Comparison of ENCODE assay signal across 12 cellular contexts in the genomic region with DNA sequence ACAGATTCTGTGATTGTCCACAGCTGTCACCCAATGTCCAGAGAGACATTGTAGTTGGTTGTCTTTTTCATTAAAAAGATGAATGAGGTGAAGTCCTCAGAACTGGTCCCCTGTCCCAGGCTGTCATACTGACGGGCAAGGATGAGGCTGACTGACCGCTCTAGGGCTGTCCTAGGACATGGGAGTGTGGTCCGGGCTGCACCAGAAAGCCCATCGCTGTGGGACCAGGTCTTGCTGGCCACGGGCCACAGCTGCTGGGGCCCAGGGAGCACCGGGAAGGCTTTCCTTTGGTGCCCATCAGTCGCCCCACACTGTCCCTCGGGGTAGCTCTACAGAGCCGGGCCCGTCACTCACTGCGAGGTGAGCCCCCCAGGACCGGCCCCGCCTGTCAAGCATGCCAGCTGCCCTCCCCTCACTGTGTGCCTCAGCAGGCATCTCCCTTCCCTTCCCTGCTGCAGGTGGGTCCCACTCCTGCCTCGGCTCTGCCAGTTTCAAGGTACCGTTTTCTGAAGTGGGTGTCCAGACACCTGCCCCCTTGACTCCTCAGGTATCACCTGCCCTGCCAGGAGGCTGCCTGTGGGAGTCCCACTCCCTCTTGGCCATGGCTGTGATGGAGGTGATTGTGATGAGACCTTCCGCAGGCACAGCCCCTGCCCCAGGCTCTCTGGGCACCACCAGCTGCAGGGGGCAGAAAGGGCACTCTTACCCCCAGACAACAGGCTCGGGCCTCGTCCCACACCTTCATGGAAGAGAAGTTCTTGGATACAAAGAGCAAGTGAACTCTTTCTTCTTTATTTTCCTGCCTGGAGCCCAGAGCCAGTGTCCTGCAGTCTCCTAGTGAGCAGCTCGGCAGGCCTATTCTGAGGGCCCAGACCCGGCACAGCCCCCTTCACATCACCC.
"Had no signal": no experiment of that assay in that cellular context is flagged by ENCODE, and none has a peak within 500 bp of the region (broad histone marks: within the 10 kb centered on the region; RNA-seq: fewer than 3 reads in every experiment).

No MANE protein-coding gene starts in this region.

- H3K4me1 ChIP-seq: transverse colon had no signal

- H3K27me3 Mint-ChIP-seq: activated naive CD4-positive, alpha-beta T cell treated with anti-CD3 and anti-CD28 coated beads, Interleukin-2, amount 50 U/mL, for 24 hours; natural killer cell treated with Interleukin-12 subunit alpha and Interleukin-12 subunit beta and Interleukin-15 and Interleukin-18, amount 100 ng/mL, for 72 hours; T-cell had no signal

- DNase-seq: activated CD4-positive, alpha-beta T cell treated with anti-CD3 and anti-CD28 coated beads for 48 hours; activated T-cell treated with anti-CD3 and anti-CD28 coated beads for 4 hours; cerebellar nuclear complex; left colon; mesenchymal stem cell; stimulated activated CD4-positive, alpha-beta T cell treated with anti-CD3 and anti-CD28 coated beads, Interleukin-4, amount 100 ng/mL, for 4 hours; T-cell; transverse colon had no signal

- H3K9me3 ChIP-seq: esophagus muscularis mucosa, transverse colon had no signal

- H3K9me3 Mint-ChIP-seq: activated naive CD4-positive, alpha-beta T cell treated with anti-CD3 and anti-CD28 coated beads, Interleukin-2, amount 50 U/mL, for 24 hours; activated T-helper 2 cell treated with anti-CD3 and anti-CD28 coated beads, Interferon-gamma antibody, Interleukin-2, Interleukin-4, amounts not matched to agents 10 μg/mL and 5 μg/mL and 100 μg/mL, durations not matched to agents 14 hours and 24 hours and 36 hours; natural killer cell treated with Interleukin-12 subunit alpha and Interleukin-12 subunit beta and Interleukin-15 and Interleukin-18, amount 100 ng/mL, for 72 hours; T-cell had no signal

- H3K27me3 ChIP-seq: esophagus muscularis mucosa, transverse colon had no signal

- H3K4me3 Mint-ChIP-seq: activated naive CD4-positive, alpha-beta T cell treated with anti-CD3 and anti-CD28 coated beads, Interleukin-2, amount 50 U/mL, for 24 hours; natural killer cell treated with Interleukin-12 subunit alpha and Interleukin-12 subunit beta and Interleukin-15 and Interleukin-18, amount 100 ng/mL, for 72 hours; T-cell had no signal

- H3K36me3 ChIP-seq: transverse colon had no signal

- H3K36me3 Mint-ChIP-seq: natural killer cell treated with Interleukin-12 subunit alpha and Interleukin-12 subunit beta and Interleukin-15 and Interleukin-18, amount 100 ng/mL, for 72 hours; T-cell had no signal

- H3K27ac ChIP-seq: esophagus muscularis mucosa, transverse colon had no signal

- H3K4me3 ChIP-seq: esophagus muscularis mucosa, transverse colon had no signal

- ATAC-seq: left colon had no signal

- H3K27ac Mint-ChIP-seq: activated naive CD4-positive, alpha-beta T cell treated with anti-CD3 and anti-CD28 coated beads, Interleukin-2, amount 50 U/mL, for 24 hours; activated T-helper 2 cell treated with anti-CD3 and anti-CD28 coated beads, Interferon-gamma antibody, Interleukin-2, Interleukin-4, amounts not matched to agents 10 μg/mL and 5 μg/mL and 100 μg/mL, durations not matched to agents 14 hours and 24 hours and 36 hours; natural killer cell treated with Interleukin-12 subunit alpha and Interleukin-12 subunit beta and Interleukin-15 and Interleukin-18, amount 100 ng/mL, for 72 hours had no signal
